ENCODE assay signal across 29 cellular contexts in the genomic region with DNA sequence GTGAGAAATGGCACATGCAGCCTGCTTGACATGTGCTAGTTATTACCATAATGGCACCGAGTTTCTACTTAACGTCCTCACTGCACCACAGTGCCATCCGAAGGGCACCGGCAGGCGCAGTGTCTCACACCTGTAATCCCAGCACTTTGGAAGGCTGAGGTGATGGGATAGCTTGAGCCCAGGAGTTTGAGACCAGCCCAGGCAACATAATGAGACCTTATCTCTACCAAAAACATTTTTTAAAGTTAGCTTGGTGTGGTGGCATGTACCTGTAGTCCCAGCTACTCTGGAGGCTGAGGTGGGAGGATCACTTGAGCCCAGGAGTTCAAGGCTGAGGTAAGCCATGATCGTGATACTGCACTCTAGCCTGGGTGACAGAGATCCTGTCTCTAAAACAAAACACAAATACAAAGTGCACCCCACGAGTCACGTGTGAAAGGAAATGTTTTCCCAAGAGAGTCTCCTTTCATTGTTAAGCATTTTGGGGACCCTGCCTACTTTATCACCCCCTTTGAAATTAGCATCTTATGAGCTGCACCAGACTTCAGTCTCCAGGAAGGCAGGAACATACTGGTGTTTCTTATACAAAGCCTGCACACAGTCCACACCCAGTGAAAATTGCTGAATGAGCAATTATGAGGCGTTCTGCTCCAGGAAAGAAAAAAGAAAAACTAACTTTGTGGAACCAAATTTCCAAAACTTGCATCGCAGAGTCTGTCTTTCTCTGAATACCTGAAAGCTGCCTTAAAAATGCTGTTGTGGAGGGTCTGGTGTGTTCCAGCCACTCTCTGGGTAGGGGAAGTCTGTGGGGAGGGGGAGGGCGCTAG. TPM values are rescaled to one million over a fixed set of nuclear protein-coding genes. Genes with fewer than 3 reads are reported as not detected.
"Had no signal": no experiment of that assay in that cellular context is flagged by ENCODE, and none has a peak within 500 bp of the region (broad histone marks: within the 10 kb centered on the region; RNA-seq: fewer than 3 reads in every experiment).

No MANE protein-coding gene starts in this region.

- DNase-seq: activated CD4-positive, alpha-beta T cell treated with anti-CD3 and anti-CD28 coated beads for 36 hours; activated CD4-positive, alpha-beta T cell treated with anti-CD3 and anti-CD28 coated beads, Interleukin-2, amount 10 ng/mL, durations not matched to agents 7 days and 5 days; activated CD4-positive, alpha-beta T cell treated with anti-CD3 and anti-CD28 coated beads, Interleukin-2, amount 50 U/mL, for 48 hours; activated CD8-positive, alpha-beta T cell treated with anti-CD3 and anti-CD28 coated beads, Interleukin-2, amount 10 ng/mL, durations not matched to agents 7 days and 5 days; activated gamma-delta T cell treated with Interleukin-2 at 50 U/mL for 16 hours; activated naive CD4-positive, alpha-beta T cell treated with anti-CD3 and anti-CD28 coated beads for 36 hours; activated T-cell treated with anti-CD3 and anti-CD28 coated beads, Interleukin-2, amount 50 U/mL, for 24 hours; adrenal gland; body of pancreas; MM.1S; MV-4-11; NCI-H1092; NCI-H1436 treated with DMSO at 0.1 percent for 48 hours; NCI-H1694 treated with DMSO at 0.1 percent for 48 hours; NCI-H2029; NCI-H345; NCI-H524 treated with DMSO at 0.1 percent for 48 hours; SHP77; SJCRH30 had no signal

- H3K27me3 ChIP-seq: body of pancreas, breast epithelium, SJCRH30 had no signal

- H3K27ac ChIP-seq: adrenal gland, body of pancreas, breast epithelium, SJCRH30, SK-N-MC had no signal

- H3K9me3 ChIP-seq: adrenal gland, body of pancreas, breast epithelium, SJCRH30 had no signal

- ATAC-seq: activated CD4-positive, alpha-beta T cell treated with anti-CD3 and anti-CD28 coated beads for 36 hours; activated CD4-positive, CD25-positive, alpha-beta regulatory T cell treated with anti-CD3 and anti-CD28 coated beads, Interleukin-2, amount 50 U/mL, for 24 hours; activated CD8-positive, alpha-beta T cell treated with anti-CD3 and anti-CD28 coated beads, Interleukin-2, amount 10 ng/mL, durations not matched to agents 7 days and 5 days; activated naive CD4-positive, alpha-beta T cell treated with anti-CD3 and anti-CD28 coated beads, Interleukin-2, amount 50 U/mL, for 72 hours; body of pancreas; Panc1; WTC11 had no signal

- H3K4me3 ChIP-seq: adrenal gland, body of pancreas, breast epithelium, SJCRH30, SK-N-MC had no signal

- H3K4me1 ChIP-seq: adrenal gland, body of pancreas, breast epithelium, SJCRH30 had no signal

- H3K36me3 ChIP-seq: adrenal gland, breast epithelium, SJCRH30 had no signal

- FAIRE-seq: astrocyte, TTC549 had no signal

RNA-seq across cellular contexts. Expression of a gene that starts 47.1 kb away (rescaled TPM):
- total RNA-seq: activated CD4-positive, alpha-beta T cell treated with anti-CD3 and anti-CD28 coated beads for 36 hours; activated CD4-positive, alpha-beta T cell treated with anti-CD3 and anti-CD28 coated beads, Interleukin-2, amount 10 ng/mL, durations not matched to agents 7 days and 5 days; activated CD8-positive, alpha-beta T cell treated with anti-CD3 and anti-CD28 coated beads, Interleukin-2, amount 10 ng/mL, durations not matched to agents 7 days and 5 days; activated naive CD4-positive, alpha-beta T cell treated with anti-CD3 and anti-CD28 coated beads for 36 hours; activated naive CD4-positive, alpha-beta T cell treated with anti-CD3 and anti-CD28 coated beads, Interleukin-2, amount 50 U/mL, for 72 hours; cardiac septum; RPMI7951; SJCRH30 had no signal
